In the genomic region with DNA sequence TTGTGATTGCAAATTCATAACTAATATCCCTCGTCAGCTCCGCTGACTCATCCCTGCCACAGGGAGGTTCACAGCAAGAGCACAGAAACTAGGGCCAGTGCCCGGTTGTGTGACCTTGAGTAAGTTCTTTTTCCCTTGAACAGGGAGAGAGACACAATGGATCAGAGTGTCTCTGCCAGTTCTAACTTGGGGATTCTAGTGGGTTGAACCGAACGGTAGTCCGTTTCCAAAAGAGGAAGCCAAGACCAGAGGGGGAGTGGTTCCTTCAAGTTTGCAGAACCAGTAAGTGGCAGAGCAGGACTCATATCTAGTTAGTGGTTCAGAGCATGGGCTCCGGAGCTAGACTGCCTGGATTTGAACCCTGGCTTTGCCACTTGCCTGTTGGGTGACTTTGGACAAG, we compare ENCODE assay signal across 11 cellular contexts. TPM values are rescaled to one million over a fixed set of nuclear protein-coding genes. Genes with fewer than 3 reads are reported as not detected.
A peak's percentile ranks its signal among the peaks of the same experiment; 100 is the strongest.
DNase-seq lines count a peak whose midpoint lies in the region; ATAC-seq, FAIRE-seq and TF ChIP-seq lines count a peak whose summit lies in the region.
"Had no signal": no experiment of that assay in that cellular context is flagged by ENCODE, and none has a peak within 500 bp of the region (broad histone marks: within the 10 kb centered on the region; RNA-seq: fewer than 3 reads in every experiment).

No MANE protein-coding gene starts in this region.

- peak; percentile 28 for FAIRE-seq in HTR-8/SVneo (lab: Jason Lieb, UNC)

- intact Hi-C loops in adrenal gland (cut with DNase I) = no loop called here

- H3K4me3 Mint-ChIP-seq in progenitor cell of endocrine pancreas (ENCODE audit: low read depth) = no peak overlapping the region

- TF ChIP-seq CTCF in adrenal gland (IDR thresholded peaks at IDR 0.05) = no peak
- no peak for TF ChIP-seq CTCF in progenitor cell of endocrine pancreas (IDR thresholded peaks at IDR 0.05; ENCODE audit: unreplicated experiment)

- H3K9me3 Mint-ChIP-seq in progenitor cell of endocrine pancreas (ENCODE audit: low read depth) = no peaks in the 10 kb centered on the region

- H3K27ac ChIP-seq in ACC112 (ENCODE audit: low read depth, low read length) = peak overlapping the region; percentile 47
- peak overlapping the region in 4 of 5 donors; percentile 64 to 78 (median 72) for H3K27ac ChIP-seq in adrenal gland
- H3K27ac ChIP-seq: right lobe of liver had no signal

- no peaks in the 10 kb centered on the region for H3K36me3 ChIP-seq in ACC112 (ENCODE audit: insufficient read depth, low read length)
- H3K36me3 ChIP-seq in adrenal gland (replicated peaks in 1 of 2) = no peaks in the 10 kb centered on the region
- H3K36me3 ChIP-seq: right lobe of liver had no signal

- H3K4me1 ChIP-seq in ACC112 (ENCODE audit: control insufficient read depth, insufficient read depth, low read length, unreplicated experiment) = peaks cover 42% of the 10 kb centered on the region
- peaks cover 41 to 62% of the 10 kb centered on the region in 2 donors for H3K4me1 ChIP-seq in adrenal gland (replicated peaks in 1 of 2)

- H3K4me3 ChIP-seq in ACC112 (ENCODE audit: low read depth, low read length) = peak overlapping the region; percentile 14; the same call in 1 of the 2 replicates
- H3K4me3 ChIP-seq in adrenal gland = no peak overlapping the region
- H3K4me3 ChIP-seq: right lobe of liver had no signal

- WGBS in adrenal gland, 4 donors = 16 to 26% (median 17%) methylated on average over 6 to 7 of the region's 7 CpGs

- peaks cover 3% of the 10 kb centered on the region for H3K4me1 Mint-ChIP-seq in progenitor cell of endocrine pancreas (ENCODE audit: low read depth)

- no peaks in the 10 kb centered on the region for H3K9me3 ChIP-seq in adrenal gland (replicated peaks in 1 of 3)
- H3K9me3 ChIP-seq: right lobe of liver had no signal

- H3K27ac Mint-ChIP-seq in progenitor cell of endocrine pancreas = no peak overlapping the region

- no peaks in the 10 kb centered on the region for H3K36me3 Mint-ChIP-seq in progenitor cell of endocrine pancreas (ENCODE audit: insufficient read depth)

- H3K27me3 ChIP-seq in ACC112 (ENCODE audit: insufficient read depth, low read length) = no peaks in the 10 kb centered on the region
- no peaks in the 10 kb centered on the region for H3K27me3 ChIP-seq in adrenal gland
- H3K27me3 ChIP-seq: right lobe of liver had no signal

- H2AFZ ChIP-seq in ACC112 (ENCODE audit: low read length, unreplicated experiment) = no peak overlapping the region

- peak in 1 of 2 donors; percentile 51 for TF ChIP-seq POLR2A in adrenal gland (IDR thresholded peaks at IDR 0.05)

- DNase-seq in HTR-8/SVneo (ENCODE audit: insufficient read length, low spot score) (no peak), adrenal gland (peak; percentile 82 to 93 (median 91)), islet precursor cell (peak; percentile 32), HT-29 (ENCODE audit: low spot score) (no peak), progenitor cell of endocrine pancreas (ENCODE audit: low spot score, unreplicated experiment) (no peak), NCI-H1092 treated with DMSO at 0.1 percent for 48 hours (lab: John Stamatoyannopoulos, UW) (no peak)
- DNase-seq: activated CD8-positive, alpha-beta memory T cell treated with anti-CD3 and anti-CD28 coated beads, Interleukin-2, amount 50 U/mL, for 48 hours; DMS153; right lobe of liver had no signal

- no peaks in the 10 kb centered on the region for H3K79me2 ChIP-seq in ACC112 (ENCODE audit: control insufficient read depth, insufficient read depth, low read length, unreplicated experiment)

- ATAC-seq in GM18519 (IDR thresholded peaks at IDR 0.05; ENCODE audit: low FRiP score, unreplicated experiment) = no peak

- peaks cover 25% of the 10 kb centered on the region for H3K27me3 Mint-ChIP-seq in progenitor cell of endocrine pancreas

RNA-seq across cellular contexts. Expression of a gene that starts 4.9 kb away (rescaled TPM):
- total RNA-seq in adrenal gland = 100 to 1,000 TPM in 4 of 8 donors, 10 to 100 TPM in 4; 39.0 to 221 (median 99.1) TPM
- polyA plus RNA-seq in adrenal gland = 10 to 100 TPM; 49.7 to 62.8 (median 51.0) TPM
- total RNA-seq in HT-29 (2014; rRNA removed; shearing (Covaris generic)) = 6.2 and 6.6 TPM in 2 replicates
- total RNA-seq in progenitor cell of endocrine pancreas = 6.6 and 7.4 TPM in 2 replicates

RNA-seq across cellular contexts. Expression of a gene that starts 54.8 kb away (rescaled TPM):
- 10 to 100 TPM; 13.6 to 45.2 (median 28.0) TPM for total RNA-seq in adrenal gland
- 10 to 100 TPM; 23.6 to 34.4 (median 29.1) TPM for polyA plus RNA-seq in adrenal gland
- total RNA-seq in HT-29 (2014; rRNA removed; shearing (Covaris generic)) = 21.5 and 39.6 TPM in 2 replicates
- total RNA-seq in progenitor cell of endocrine pancreas = 94.9 and 99.8 TPM in 2 replicates

Comparison
In these comparisons a context has a peak if more than half of its experiments do, and no peak if none do; other contexts are left out.
1. DNase-seq: peak in adrenal gland (7 of 7) and islet precursor cell (single experiment); none in HTR-8/SVneo (single experiment), HT-29 (single experiment), progenitor cell of endocrine pancreas (single experiment) and NCI-H1092 treated with DMSO at 0.1 percent for 48 hours (single experiment).